Comparison of ENCODE assay signal across 1 cellular context in the genomic region with DNA sequence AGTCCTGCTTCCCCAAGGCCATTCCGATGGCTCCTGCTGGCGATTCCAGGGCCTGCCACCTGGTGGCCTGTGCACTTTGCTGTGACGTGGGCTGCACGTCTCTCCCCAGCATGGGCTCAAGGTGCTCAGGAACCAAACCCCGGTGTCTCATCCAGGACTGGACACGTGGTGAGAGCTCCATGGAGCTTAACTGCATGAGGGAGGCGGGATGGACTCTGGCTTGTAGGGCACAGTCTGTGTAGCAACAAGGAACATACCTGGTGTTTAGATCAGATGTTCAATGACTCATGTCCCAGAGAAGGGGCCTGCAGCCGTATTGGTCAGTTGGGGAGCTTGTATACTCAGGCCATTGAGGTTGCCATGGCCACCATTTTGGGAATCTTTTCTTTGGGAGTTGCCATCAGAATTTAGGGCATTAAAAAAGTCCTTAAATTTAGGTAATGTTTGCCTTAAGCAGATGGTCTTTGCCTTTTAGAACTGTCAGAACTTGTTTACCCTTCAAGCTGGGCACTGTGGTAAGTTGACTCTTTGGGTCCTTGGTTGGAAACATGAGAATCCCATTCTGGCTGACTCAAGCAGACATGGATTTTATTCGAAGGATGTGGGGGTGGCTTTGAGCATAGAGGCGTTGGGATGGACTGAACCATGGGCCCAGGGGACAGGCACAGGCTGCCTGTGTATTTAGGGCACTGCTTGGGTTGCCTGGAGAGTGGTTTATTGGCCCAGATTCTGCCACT.
A peak's percentile ranks its signal among the peaks of the same experiment; 100 is the strongest.
TF ChIP-seq lines count a peak whose summit lies in the region.

No MANE protein-coding gene starts in this region.

TF ChIP-seq in HepG2, 621 proteins besides CTCF, POLR2A, EP300 and RAD21 (continued from another document):
- TF ChIP-seq, protein P1, sequence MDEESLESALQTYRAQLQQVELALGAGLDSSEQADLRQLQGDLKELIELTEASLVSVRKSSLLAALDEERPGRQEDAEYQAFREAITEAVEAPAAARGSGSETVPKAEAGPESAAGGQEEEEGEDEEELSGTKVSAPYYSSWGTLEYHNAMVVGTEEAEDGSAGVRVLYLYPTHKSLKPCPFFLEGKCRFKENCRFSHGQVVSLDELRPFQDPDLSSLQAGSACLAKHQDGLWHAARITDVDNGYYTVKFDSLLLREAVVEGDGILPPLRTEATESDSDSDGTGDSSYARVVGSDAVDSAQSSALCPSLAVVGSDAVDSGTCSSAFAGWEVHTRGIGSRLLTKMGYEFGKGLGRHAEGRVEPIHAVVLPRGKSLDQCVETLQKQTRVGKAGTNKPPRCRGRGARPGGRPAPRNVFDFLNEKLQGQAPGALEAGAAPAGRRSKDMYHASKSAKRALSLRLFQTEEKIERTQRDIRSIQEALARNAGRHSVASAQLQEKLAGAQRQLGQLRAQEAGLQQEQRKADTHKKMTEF (CRISPR knock-in tag; IDR thresholded peaks at IDR 0.05), result peak; percentile 95
- TF ChIP-seq ZNF570 (CRISPR knock-in tag; IDR thresholded peaks at IDR 0.05; ENCODE audit: borderline replicate concordance) (no peak), JUNB (CRISPR knock-in tag; IDR thresholded peaks at IDR 0.05; ENCODE audit: borderline replicate concordance) (peak; percentile 18; the same call in 1 of the 2 replicates), SOX6 (IDR thresholded peaks at IDR 0.05) (no peak), SOX6 (CRISPR knock-in tag; IDR thresholded peaks at IDR 0.05) (peak; percentile 90), TAF15 (IDR thresholded peaks at IDR 0.05; ENCODE audit: low read depth, low read length, poor library complexity, severe bottlenecking) (no peak), ZNF17 (CRISPR knock-in tag; IDR thresholded peaks at IDR 0.05) (no peak), THAP11 (CRISPR knock-in tag; IDR thresholded peaks at IDR 0.05) (peak; percentile 85), HMGXB3 (CRISPR knock-in tag; IDR thresholded peaks at IDR 0.05; ENCODE audit: borderline replicate concordance) (peak; percentile 94), ZNF235 (CRISPR knock-in tag; IDR thresholded peaks at IDR 0.05; ENCODE audit: borderline replicate concordance) (0 out of 2 replicates have a peak, but pooled peaks have one; percentile 27), ZNF740 (CRISPR knock-in tag; IDR thresholded peaks at IDR 0.05) (no peak)
- TF ChIP-seq, protein P2, sequence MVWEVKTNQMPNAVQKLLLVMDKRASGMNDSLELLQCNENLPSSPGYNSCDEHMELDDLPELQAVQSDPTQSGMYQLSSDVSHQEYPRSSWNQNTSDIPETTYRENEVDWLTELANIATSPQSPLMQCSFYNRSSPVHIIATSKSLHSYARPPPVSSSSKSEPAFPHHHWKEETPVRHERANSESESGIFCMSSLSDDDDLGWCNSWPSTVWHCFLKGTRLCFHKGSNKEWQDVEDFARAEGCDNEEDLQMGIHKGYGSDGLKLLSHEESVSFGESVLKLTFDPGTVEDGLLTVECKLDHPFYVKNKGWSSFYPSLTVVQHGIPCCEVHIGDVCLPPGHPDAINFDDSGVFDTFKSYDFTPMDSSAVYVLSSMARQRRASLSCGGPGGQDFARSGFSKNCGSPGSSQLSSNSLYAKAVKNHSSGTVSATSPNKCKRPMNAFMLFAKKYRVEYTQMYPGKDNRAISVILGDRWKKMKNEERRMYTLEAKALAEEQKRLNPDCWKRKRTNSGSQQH (CRISPR knock-in tag; IDR thresholded peaks at IDR 0.05; ENCODE audit: low read depth), result peak; percentile 94
